ENCODE assay signal across 22 cellular contexts in genomic region chr9:14293801-14294200, GRCh38. TPM values are rescaled to one million over a fixed set of nuclear protein-coding genes. Genes with fewer than 3 reads are reported as not detected.
"Had no signal": no experiment of that assay in that cellular context is flagged by ENCODE, and none has a peak within 500 bp of the region (broad histone marks: within the 10 kb centered on the region; RNA-seq: fewer than 3 reads in every experiment).

No MANE protein-coding gene starts in this region.

- H3K27me3 ChIP-seq: adrenal gland, cardiac muscle cell, dorsolateral prefrontal cortex, left lung, neutrophil had no signal

- FAIRE-seq: frontal cortex had no signal

- H3K4me1 Mint-ChIP-seq: activated CD4-positive, alpha-beta T cell treated with anti-CD3 and anti-CD28 coated beads, Interleukin-2, amount 10 ng/mL, durations not matched to agents 24 days and 14 days; activated naive CD4-positive, alpha-beta T cell treated with anti-CD3 and anti-CD28 coated beads, Interleukin-2, amount 50 U/mL, for 24 hours; endodermal cell; natural killer cell had no signal

- H3K27ac ChIP-seq: adrenal gland, cardiac muscle cell, epithelial cell of prostate, left lung, neutrophil had no signal

- H3K36me3 Mint-ChIP-seq: activated naive CD4-positive, alpha-beta T cell treated with anti-CD3 and anti-CD28 coated beads, Interleukin-2, amount 50 U/mL, for 24 hours; natural killer cell had no signal

- H3K9me3 ChIP-seq: adrenal gland, left lung, neutrophil had no signal

- H3K36me3 ChIP-seq: adrenal gland, cardiac muscle cell, left lung, neutrophil had no signal

- H3K27ac Mint-ChIP-seq: activated CD4-positive, alpha-beta T cell treated with anti-CD3 and anti-CD28 coated beads, Interleukin-2, amount 10 ng/mL, durations not matched to agents 24 days and 14 days; activated naive CD4-positive, alpha-beta T cell treated with anti-CD3 and anti-CD28 coated beads, Interleukin-2, amount 50 U/mL, for 24 hours; endodermal cell; natural killer cell had no signal

- H3K4me3 ChIP-seq: adrenal gland, cardiac muscle cell, dorsolateral prefrontal cortex, left lung had no signal

- DNase-seq: activated CD4-positive, alpha-beta T cell treated with anti-CD3 and anti-CD28 coated beads, Interleukin-2, amount 10 ng/mL, durations not matched to agents 24 days and 14 days; activated CD8-positive, alpha-beta memory T cell treated with anti-CD3 and anti-CD28 coated beads, Interleukin-2, amount 50 U/mL, for 4 hours; activated gamma-delta T cell; activated T-cell treated with anti-CD3 and anti-CD28 coated beads, Interleukin-2, amount 50 U/mL, for 48 hours; adrenal gland; dorsolateral prefrontal cortex; endodermal cell; head of caudate nucleus; left lung; natural killer cell; posterior cingulate gyrus; retina; stimulated activated CD4-positive, alpha-beta T cell treated with anti-CD3 and anti-CD28 coated beads, Interleukin-2, amount 100 ng/mL, for 24 hours; stimulated activated naive CD4-positive, alpha-beta T cell treated with Interleukin-2 at 50 U/mL for 16 hours; T1000; trophoblast cell had no signal

- H3K4me1 ChIP-seq: left lung had no signal

- H3K9me3 Mint-ChIP-seq: activated CD4-positive, alpha-beta T cell treated with anti-CD3 and anti-CD28 coated beads, Interleukin-2, amount 10 ng/mL, durations not matched to agents 24 days and 14 days; activated naive CD4-positive, alpha-beta T cell treated with anti-CD3 and anti-CD28 coated beads, Interleukin-2, amount 50 U/mL, for 24 hours; endodermal cell; natural killer cell had no signal

- H3K4me3 Mint-ChIP-seq: activated CD4-positive, alpha-beta T cell treated with anti-CD3 and anti-CD28 coated beads, Interleukin-2, amount 10 ng/mL, durations not matched to agents 24 days and 14 days; activated naive CD4-positive, alpha-beta T cell treated with anti-CD3 and anti-CD28 coated beads, Interleukin-2, amount 50 U/mL, for 24 hours; endodermal cell; natural killer cell had no signal

- ATAC-seq: left lung, natural killer cell had no signal

RNA-seq across cellular contexts. Expression of gene NFIB, which starts 20.1 kb away (rescaled TPM):
- total RNA-seq: activated CD4-positive, alpha-beta T cell treated with anti-CD3 and anti-CD28 coated beads, Interleukin-2, amount 10 ng/mL, durations not matched to agents 24 days and 14 days; T-helper 1 cell treated with Interleukin-12 subunit alpha and Interleukin-12 subunit beta and Interleukin-4 antibody, amounts not matched to agents 30 ng/mL and 1 ng/mL, for 36 hours had no signal
